9 cellular contexts compared by ENCODE assay signal in genomic region chr6:42820509-42821340, GRCh38. TPM values are rescaled to one million over a fixed set of nuclear protein-coding genes. Genes with fewer than 3 reads are reported as not detected.
DNase-seq lines count a peak whose midpoint lies in the region; ATAC-seq and TF ChIP-seq lines count a peak whose summit lies in the region.
"Had no signal": no experiment of that assay in that cellular context is flagged by ENCODE, and none has a peak within 500 bp of the region (broad histone marks: within the 10 kb centered on the region; RNA-seq: fewer than 3 reads in every experiment).

No MANE protein-coding gene starts in this region.

- ATAC-seq in GM19328 (IDR thresholded peaks at IDR 0.05; ENCODE audit: unreplicated experiment) = no peak

- no peaks in the 10 kb centered on the region for H3K4me1 ChIP-seq in mucosa of rectum (ENCODE audit: control insufficient read depth in 2 of 2, insufficient read depth in 2 of 2, low read length in 2 of 2)
- H3K4me1 ChIP-seq in testis = peaks cover 10% of the 10 kb centered on the region

- peak overlapping the region in 1 of 2 donors; percentile 34 for H3K9ac ChIP-seq in mucosa of rectum (ENCODE audit: low read depth in 1 of 2, low read length in 2 of 2)

- DNase-seq in NCI-H510A treated with DMSO at 0.1 percent for 48 hours (lab: John Stamatoyannopoulos, UW) (peak; percentile 58), NCI-H510A (lab: John Stamatoyannopoulos, UW) (no peak), dorsolateral prefrontal cortex (peak in 2 of 10 donors; percentile 5 to 17), testis (peak; percentile 27), UCSD-AML1 (lab: John Stamatoyannopoulos, UW; ENCODE audit: unreplicated experiment) (no peak), activated gamma-delta T cell (lab: John Stamatoyannopoulos, UW) (no peak)

- peak overlapping the region in 43 of 59 donors; percentile 1 to 51 (median 19) for H3K4me3 ChIP-seq in dorsolateral prefrontal cortex
- peak overlapping the region in 1 of 2 donors; percentile 16 for H3K4me3 ChIP-seq in mucosa of rectum (ENCODE audit: low read length in 2 of 2)
- H3K4me3 ChIP-seq in testis = no peak overlapping the region

- no peak for TF ChIP-seq POLR2A in testis (IDR thresholded peaks at IDR 0.05)

- H3K27ac ChIP-seq in dorsolateral prefrontal cortex = peak overlapping the region in 57 of 59 donors; percentile 5 to 79 (median 66)
- H3K27ac ChIP-seq in mucosa of rectum (ENCODE audit: low read depth in 2 of 2, low read length in 2 of 2) = peak overlapping the region; percentile 45 to 56
- peak overlapping the region; percentile 72 to 78 for H3K27ac ChIP-seq in testis
- H3K27ac ChIP-seq: 22Rv1 had no signal

- H3K36me3 ChIP-seq in mucosa of rectum (ENCODE audit: control insufficient read depth in 2 of 2, insufficient read depth in 2 of 2, low read length in 2 of 2) (peaks cover 10% of the 10 kb centered on the region in 2 donors), testis (ENCODE audit: low read depth, missing control alignments) (no peaks in the 10 kb centered on the region)

- H3K27me3 ChIP-seq in dorsolateral prefrontal cortex = no peaks in the 10 kb centered on the region
- no peaks in the 10 kb centered on the region for H3K27me3 ChIP-seq in mucosa of rectum (ENCODE audit: control insufficient read depth in 2 of 2, insufficient read depth in 2 of 2, low read length in 2 of 2)
- H3K27me3 ChIP-seq in testis = no peaks in the 10 kb centered on the region

- TF ChIP-seq CTCF in dorsolateral prefrontal cortex (IDR thresholded peaks at IDR 0.05 in 54 of 56, conservative IDR thresholded peaks at IDR 0.05 in 2 of 56; ENCODE audit: low read depth in 1 of 56, partially characterized antibody in 56 of 56) (no peak), testis (IDR thresholded peaks at IDR 0.05) (no peak)

- intact Hi-C loops in dorsolateral prefrontal cortex (cut with DNase I) = no loop called here
- intact Hi-C loops in testis (cut with DNase I; ENCODE audit: low total_unique reads) = no loop called here

- H3K9me3 ChIP-seq in mucosa of rectum (ENCODE audit: control insufficient read depth in 2 of 2, low read length in 2 of 2) = no peaks in the 10 kb centered on the region
- no peaks in the 10 kb centered on the region for H3K9me3 ChIP-seq in testis

- WGBS in testis, 2 donors = 41 to 56% methylated on average over 10 of the region's 10 CpGs

RNA-seq across cellular contexts. Expression of gene BICRAL, which starts 38.9 kb away (rescaled TPM):
- 10 to 100 TPM; 23.2 to 39.9 (median 31.0) TPM for total RNA-seq in dorsolateral prefrontal cortex
- total RNA-seq in testis = 10 to 100 TPM; 20.4 to 21.1 TPM
- 12.5 TPM for polyA plus RNA-seq in testis (ENCODE audit: insufficient read depth, low read depth, low replicate concordance)

RNA-seq across cellular contexts. Expression of gene RPL7L1, which starts 58.7 kb away (rescaled TPM):
- total RNA-seq in dorsolateral prefrontal cortex (10 to 100 TPM; 50.3 to 97.8 (median 77.4) TPM), testis (10 to 100 TPM; 62.6 to 66.8 TPM)
- polyA plus RNA-seq in testis (ENCODE audit: insufficient read depth, low read depth, low replicate concordance) = 51.4 TPM

Comparison
In these comparisons a context has a peak if more than half of its experiments do, and no peak if none do; other contexts are left out.
1. DNase-seq: peak in NCI-H510A treated with DMSO at 0.1 percent for 48 hours (single experiment) and testis (single experiment); none in NCI-H510A (single experiment), UCSD-AML1 (single experiment) and activated gamma-delta T cell (single experiment).
2. H3K4me3 ChIP-seq: peak in dorsolateral prefrontal cortex (43 of 59); none in testis (0 of 2).
3. Peak in every context shown above with its lines, with median percentiles within 50 percentile points of each other: H3K27ac ChIP-seq.